3 cellular contexts compared by ENCODE assay signal in the genomic region with DNA sequence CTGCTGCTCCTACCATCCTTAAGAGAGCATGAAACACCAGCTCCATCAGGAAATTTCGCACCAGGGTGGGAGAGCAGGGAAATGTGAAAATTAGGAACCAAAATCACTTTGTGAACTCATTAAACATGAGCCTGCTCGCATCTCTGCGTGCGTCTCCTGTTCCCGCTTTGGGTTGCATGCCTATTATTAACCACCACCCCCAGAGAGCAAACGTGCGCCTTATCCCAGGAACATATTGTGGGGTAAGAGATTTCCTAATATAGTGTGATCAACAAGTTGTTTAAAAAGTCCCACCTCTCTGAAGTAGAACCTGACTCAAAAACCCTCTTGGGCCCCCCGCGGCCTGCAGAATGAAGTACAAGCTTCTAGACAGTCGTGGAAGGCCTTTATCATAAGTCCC.
"Had no signal": no experiment of that assay in that cellular context is flagged by ENCODE, and none has a peak within 500 bp of the region (broad histone marks: within the 10 kb centered on the region; RNA-seq: fewer than 3 reads in every experiment).

No MANE protein-coding gene starts in this region.

- ATAC-seq: GM12878 had no signal

- DNase-seq: GDM1, GF-D8 had no signal
